In genomic region chr10:133245439-133246235, GRCh38 we compare ENCODE assay signal across 1 cellular context.
TF ChIP-seq lines count a peak whose summit lies in the region.

No MANE protein-coding gene starts in this region.

TF ChIP-seq in K562, 482 proteins besides CTCF, POLR2A, EP300 and RAD21 (continued from another document and continues in another):
- no peak for TF ChIP-seq E2F1 (CRISPR knock-in tag; IDR thresholded peaks at IDR 0.05)
- no peak for TF ChIP-seq NFXL1 (CRISPR knock-in tag; IDR thresholded peaks at IDR 0.05)
- no peak for TF ChIP-seq POLR2B (IDR thresholded peaks at IDR 0.05; ENCODE audit: low read depth, partially characterized antibody)
- no peak for TF ChIP-seq ZNF134 (CRISPR knock-in tag; conservative IDR thresholded peaks at IDR 0.05)
- TF ChIP-seq ZNF785 (CRISPR knock-in tag; IDR thresholded peaks at IDR 0.05), result no peak
- TF ChIP-seq ZNF75A (CRISPR knock-in tag; IDR thresholded peaks at IDR 0.05), result no peak
- TF ChIP-seq GTF2A2 (tag; IDR thresholded peaks at IDR 0.05), result no peak
- 0 out of 2 replicates have a peak, but pooled peaks have one; percentile 43 for TF ChIP-seq SP1 (CRISPR knock-in tag; IDR thresholded peaks at IDR 0.05)
- TF ChIP-seq PHF8 (IDR thresholded peaks at IDR 0.05; ENCODE audit: borderline replicate concordance, low read length), result no peak; the same call in 1 of the 2 replicates
- TF ChIP-seq ZBTB7A (IDR thresholded peaks at IDR 0.05; ENCODE audit: borderline replicate concordance, control insufficient read depth, low read depth, low read length), result peak; percentile 95
- TF ChIP-seq CCNT2 (IDR thresholded peaks at IDR 0.05; ENCODE audit: borderline replicate concordance, extremely low read depth, insufficient read length, low read depth, low read length), result peak; percentile 76
- TF ChIP-seq KLF1 (tag; IDR thresholded peaks at IDR 0.05), result 0 out of 2 replicates have a peak, but pooled peaks have one; percentile 45
- no peak for TF ChIP-seq ESRRB (CRISPR knock-in tag; IDR thresholded peaks at IDR 0.05; ENCODE audit: borderline replicate concordance)
- peak; percentile 40; the same call in 1 of the 2 replicates for TF ChIP-seq ZNF395 (CRISPR knock-in tag; IDR thresholded peaks at IDR 0.05)
- no peak for TF ChIP-seq ZNF280B (CRISPR knock-in tag; IDR thresholded peaks at IDR 0.05)
- TF ChIP-seq DLX4 (CRISPR knock-in tag; IDR thresholded peaks at IDR 0.05), result no peak
- no peak for TF ChIP-seq POLR2H (tag; IDR thresholded peaks at IDR 0.05; ENCODE audit: low read depth)
- no peak for TF ChIP-seq TFE3 (CRISPR knock-in tag; IDR thresholded peaks at IDR 0.05)
- TF ChIP-seq ATF6 (CRISPR knock-in tag; IDR thresholded peaks at IDR 0.05), result no peak
- TF ChIP-seq MED1 (CRISPR knock-in tag; IDR thresholded peaks at IDR 0.05; ENCODE audit: borderline replicate concordance), result no peak
- no peak for TF ChIP-seq ZKSCAN8 (CRISPR knock-in tag; IDR thresholded peaks at IDR 0.05)
- TF ChIP-seq ZFP30 (CRISPR knock-in tag; IDR thresholded peaks at IDR 0.05; ENCODE audit: borderline replicate concordance), result no peak
- no peak for TF ChIP-seq FOS (IDR thresholded peaks at IDR 0.05; ENCODE audit: extremely low read depth, insufficient read length)
- 0 out of 4 replicates have a peak, but pooled peaks of 1 of the 2 experiments have one; percentile 40 for TF ChIP-seq UBTF (IDR thresholded peaks at IDR 0.05; ENCODE audit: borderline replicate concordance in 1 of 2, low read depth in 2 of 2, low read length in 2 of 2)
- TF ChIP-seq ZNF124 (CRISPR knock-in tag; IDR thresholded peaks at IDR 0.05), result no peak
- TF ChIP-seq ZNF778 (CRISPR knock-in tag; IDR thresholded peaks at IDR 0.05), result no peak
- peak; percentile 69 for TF ChIP-seq ZBTB2 (IDR thresholded peaks at IDR 0.05)
- no peak for TF ChIP-seq THAP7 (CRISPR knock-in tag; IDR thresholded peaks at IDR 0.05)
- no peak for TF ChIP-seq ZBTB43 (CRISPR knock-in tag; IDR thresholded peaks at IDR 0.05)
- no peak for TF ChIP-seq ZNF121 (CRISPR knock-in tag; conservative IDR thresholded peaks at IDR 0.05)
- peak in 1 of 2 experiments; percentile 75; a peak in 3 of 4 replicates for TF ChIP-seq MNT (conservative IDR thresholded peaks at IDR 0.05)
- TF ChIP-seq ZNF146 (CRISPR knock-in tag; IDR thresholded peaks at IDR 0.05; ENCODE audit: unreplicated experiment), result no peak
- TF ChIP-seq ZBTB5 (IDR thresholded peaks at IDR 0.05), result no peak
- TF ChIP-seq ZNF551 (CRISPR knock-in tag; IDR thresholded peaks at IDR 0.05), result no peak
